Comparison of ENCODE assay signal across 24 cellular contexts in the genomic region with DNA sequence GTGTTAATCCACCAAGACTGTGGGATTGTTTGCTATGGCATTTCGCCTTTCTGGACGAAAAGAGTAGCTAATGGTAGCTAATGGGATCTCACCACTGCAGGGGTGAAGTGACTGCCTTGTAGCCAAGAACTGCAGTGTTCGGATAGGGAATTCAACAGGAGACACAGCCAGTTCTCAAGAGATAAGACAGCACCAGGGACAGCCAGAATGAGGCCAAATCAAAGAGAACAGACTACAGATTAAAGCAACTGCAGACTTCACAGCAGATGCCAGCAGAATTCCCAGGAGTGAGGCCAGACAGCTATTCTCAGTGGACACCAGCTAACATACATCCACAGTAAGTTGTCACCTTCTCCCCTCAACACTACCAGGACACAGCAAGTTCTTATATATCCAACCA. TPM values are rescaled to one million over a fixed set of nuclear protein-coding genes. Genes with fewer than 3 reads are reported as not detected.
"Had no signal": no experiment of that assay in that cellular context is flagged by ENCODE, and none has a peak within 500 bp of the region (broad histone marks: within the 10 kb centered on the region; RNA-seq: fewer than 3 reads in every experiment).

No MANE protein-coding gene starts in this region.

- H3K9me3 Mint-ChIP-seq: activated CD4-positive, alpha-beta memory T cell treated with anti-CD3 and anti-CD28 coated beads for 36 hours; activated naive CD4-positive, alpha-beta T cell treated with anti-CD3 and anti-CD28 coated beads, Interleukin-2, amount 10 ng/mL, durations not matched to agents 7 days and 5 days; immature natural killer cell; natural killer cell treated with Interleukin-12 subunit alpha and Interleukin-12 subunit beta and Interleukin-15 and Interleukin-18, amount 100 ng/mL, for 72 hours; T-helper 1 cell treated with Interleukin-12 subunit alpha and Interleukin-12 subunit beta and Interleukin-4 antibody, amounts not matched to agents 30 μg/mL and 1 μg/mL, for 36 hours; type B pancreatic cell had no signal

- H3K4me3 ChIP-seq: esophagus squamous epithelium, gastrocnemius medialis, left lung, sigmoid colon, smooth muscle cell, thoracic aorta, vagina had no signal

- H3K36me3 Mint-ChIP-seq: activated CD4-positive, alpha-beta memory T cell treated with anti-CD3 and anti-CD28 coated beads for 36 hours; activated naive CD4-positive, alpha-beta T cell treated with anti-CD3 and anti-CD28 coated beads, Interleukin-2, amount 10 ng/mL, durations not matched to agents 7 days and 5 days; immature natural killer cell; natural killer cell treated with Interleukin-12 subunit alpha and Interleukin-12 subunit beta and Interleukin-15 and Interleukin-18, amount 100 ng/mL, for 72 hours; type B pancreatic cell had no signal

- H3K27ac ChIP-seq: esophagus squamous epithelium, gastrocnemius medialis, left lung, sigmoid colon, thoracic aorta, vagina had no signal

- H3K27me3 Mint-ChIP-seq: activated naive CD4-positive, alpha-beta T cell treated with anti-CD3 and anti-CD28 coated beads, Interleukin-2, amount 10 ng/mL, durations not matched to agents 7 days and 5 days; type B pancreatic cell had no signal

- DNase-seq: activated CD4-positive, alpha-beta memory T cell treated with anti-CD3 and anti-CD28 coated beads for 36 hours; activated CD4-positive, alpha-beta T cell treated with anti-CD3 and anti-CD28 coated beads for 4 hours; activated CD4-positive, CD25-positive, alpha-beta regulatory T cell; activated effector memory CD4-positive, alpha-beta T cell treated with anti-CD3 and anti-CD28 coated beads, Interleukin-2, amount 50 U/mL, for 16 hours; activated naive CD4-positive, alpha-beta T cell treated with anti-CD3 and anti-CD28 coated beads, Interleukin-2, amount 10 ng/mL, durations not matched to agents 7 days and 5 days; amygdala; cortex of kidney; endodermal cell; esophagus squamous epithelium; gastrocnemius medialis; immature natural killer cell; posterior cingulate gyrus; sigmoid colon; stimulated activated CD4-positive, alpha-beta T cell treated with anti-CD3 and anti-CD28 coated beads, Interleukin-15, amount 100 ng/mL, for 24 hours; stimulated activated CD8-positive, alpha-beta memory T cell treated with anti-CD3 and anti-CD28 coated beads, Interleukin-4, amount 100 ng/mL, for 48 hours; stimulated activated naive CD4-positive, alpha-beta T cell; T1000 had no signal

- H3K36me3 ChIP-seq: esophagus squamous epithelium, gastrocnemius medialis, left lung, sigmoid colon, thoracic aorta, vagina had no signal

- H3K4me1 ChIP-seq: gastrocnemius medialis had no signal

- ATAC-seq: gastrocnemius medialis; left lung; natural killer cell treated with Interleukin-12 subunit alpha and Interleukin-12 subunit beta and Interleukin-15 and Interleukin-18, amount 100 ng/mL, for 72 hours had no signal

- H3K4me3 Mint-ChIP-seq: activated CD4-positive, alpha-beta memory T cell treated with anti-CD3 and anti-CD28 coated beads for 36 hours; activated naive CD4-positive, alpha-beta T cell treated with anti-CD3 and anti-CD28 coated beads, Interleukin-2, amount 10 ng/mL, durations not matched to agents 7 days and 5 days; endodermal cell; immature natural killer cell; natural killer cell treated with Interleukin-12 subunit alpha and Interleukin-12 subunit beta and Interleukin-15 and Interleukin-18, amount 100 ng/mL, for 72 hours; T-helper 1 cell treated with Interleukin-12 subunit alpha and Interleukin-12 subunit beta and Interleukin-4 antibody, amounts not matched to agents 30 μg/mL and 1 μg/mL, for 36 hours; type B pancreatic cell had no signal

- H3K4me1 Mint-ChIP-seq: activated naive CD4-positive, alpha-beta T cell treated with anti-CD3 and anti-CD28 coated beads, Interleukin-2, amount 10 ng/mL, durations not matched to agents 7 days and 5 days; endodermal cell; immature natural killer cell had no signal

- H3K27ac Mint-ChIP-seq: activated CD4-positive, alpha-beta memory T cell treated with anti-CD3 and anti-CD28 coated beads for 36 hours; activated naive CD4-positive, alpha-beta T cell treated with anti-CD3 and anti-CD28 coated beads, Interleukin-2, amount 10 ng/mL, durations not matched to agents 7 days and 5 days; endodermal cell; immature natural killer cell; natural killer cell treated with Interleukin-12 subunit alpha and Interleukin-12 subunit beta and Interleukin-15 and Interleukin-18, amount 100 ng/mL, for 72 hours; T-helper 1 cell treated with Interleukin-12 subunit alpha and Interleukin-12 subunit beta and Interleukin-4 antibody, amounts not matched to agents 30 μg/mL and 1 μg/mL, for 36 hours; type B pancreatic cell had no signal

- H3K4me2 ChIP-seq: smooth muscle cell had no signal

- H3K9me3 ChIP-seq: esophagus squamous epithelium, gastrocnemius medialis, left lung, sigmoid colon, thoracic aorta, vagina had no signal

- H3K27me3 ChIP-seq: esophagus squamous epithelium, gastrocnemius medialis, left lung, sigmoid colon, vagina had no signal

RNA-seq across cellular contexts. Expression of gene LY75, which starts 33.8 kb away (rescaled TPM):
- total RNA-seq: smooth muscle cell had no signal
